ENCODE assay signal across 11 cellular contexts in genomic region chr2:62672601-62673000, GRCh38. TPM values are rescaled to one million over a fixed set of nuclear protein-coding genes. Genes with fewer than 3 reads are reported as not detected.
DNase-seq lines count a peak whose midpoint lies in the region; ATAC-seq and TF ChIP-seq lines count a peak whose summit lies in the region.
"Had no signal": no experiment of that assay in that cellular context is flagged by ENCODE, and none has a peak within 500 bp of the region (broad histone marks: within the 10 kb centered on the region; RNA-seq: fewer than 3 reads in every experiment).

No MANE protein-coding gene starts in this region.

- no peak overlapping the region for H3K27ac ChIP-seq in colonic mucosa

- TF ChIP-seq CTCF in colonic mucosa (IDR thresholded peaks at IDR 0.05) = no peak

- DNase-seq in GM04503 (ENCODE audit: low read depth) (peak; percentile 65), left cardiac atrium (no peak), renal cortical epithelial cell (ENCODE audit: low read depth) (peak; percentile 89), activated T-cell treated with anti-CD3 and anti-CD28 coated beads for 4 hours (no peak), colonic mucosa (no peak)
- DNase-seq in stimulated activated naive CD8-positive, alpha-beta T cell treated with anti-CD3 and anti-CD28 coated beads, Interleukin-15, Interleukin-2, amounts not matched to agents 100 U/mL and 50 U/mL, for 24 hours = no peak
- DNase-seq: activated CD8-positive, alpha-beta T cell treated with anti-CD3 and anti-CD28 coated beads for 36 hours; PC-3 had no signal

- H3K4me1 ChIP-seq in colonic mucosa = no peaks in the 10 kb centered on the region

- H3K9ac ChIP-seq in colonic mucosa (ENCODE audit: low read depth in 2 of 2, low read length in 2 of 2) = no peak overlapping the region

- ATAC-seq in SK-N-SH treated with all-trans-retinoic acid at 6 μM for 48 hours (peak; percentile 99), left cardiac atrium (peak; percentile 78 to 92), GM19452 (IDR thresholded peaks at IDR 0.05; ENCODE audit: unreplicated experiment) (no peak)
- ATAC-seq in stimulated activated naive CD8-positive, alpha-beta T cell treated with anti-CD3 and anti-CD28 coated beads, Interleukin-15, Interleukin-2, amounts not matched to agents 100 U/mL and 50 U/mL, for 24 hours = no peak
- ATAC-seq: activated CD8-positive, alpha-beta T cell treated with anti-CD3 and anti-CD28 coated beads for 36 hours; left lobe of liver; PC-3 had no signal

- no peaks in the 10 kb centered on the region for H3K27me3 ChIP-seq in colonic mucosa

- H3K4me3 ChIP-seq in colonic mucosa = no peak overlapping the region

- no peaks in the 10 kb centered on the region for H3K36me3 ChIP-seq in colonic mucosa

- H3K9me3 ChIP-seq in colonic mucosa = no peaks in the 10 kb centered on the region

- intact Hi-C loops in left cardiac atrium (cut with DNase I) = no loop called here
- intact Hi-C loops in colonic mucosa (cut with DNase I) = no loop called here

TF ChIP-seq in SK-N-SH treated with all-trans-retinoic acid at 6 μM for 48 hours, 23 proteins besides CTCF, POLR2A, EP300 and RAD21:
- TF ChIP-seq ARNTL (CRISPR knock-in tag; IDR thresholded peaks at IDR 0.05; ENCODE audit: borderline replicate concordance, low read depth) (no peak), ZNF8 (CRISPR knock-in tag; IDR thresholded peaks at IDR 0.05) (no peak), ESRRG (CRISPR knock-in tag; IDR thresholded peaks at IDR 0.05) (no peak), TOX (CRISPR knock-in tag; IDR thresholded peaks at IDR 0.05; ENCODE audit: borderline replicate concordance) (no peak), ISL1 (CRISPR knock-in tag; IDR thresholded peaks at IDR 0.05) (peak; percentile 49), CSDC2 (CRISPR knock-in tag; IDR thresholded peaks at IDR 0.05) (0 out of 2 replicates have a peak, but pooled peaks have one; percentile 29), PATZ1 (CRISPR knock-in tag; IDR thresholded peaks at IDR 0.05; ENCODE audit: borderline replicate concordance) (no peak), ZFP30 (CRISPR knock-in tag; IDR thresholded peaks at IDR 0.05) (no peak), ZNF565 (CRISPR knock-in tag; conservative IDR thresholded peaks at IDR 0.05; ENCODE audit: low read depth) (no peak), ZC3H10 (CRISPR knock-in tag; IDR thresholded peaks at IDR 0.05) (no peak)

RNA-seq across cellular contexts. Expression of gene EHBP1, which starts 32.9 kb away (rescaled TPM):
- total RNA-seq in left cardiac atrium = 10 to 100 TPM; 34.0 to 41.9 TPM
- 29.0 and 97.9 TPM in 2 replicates for total RNA-seq in renal cortical epithelial cell
- total RNA-seq in colonic mucosa = 10 to 100 TPM; 23.6 to 32.7 TPM

Comparison
In these comparisons a context has a peak if more than half of its experiments do, and no peak if none do; other contexts are left out.
1. DNase-seq: peak in GM04503 (single experiment) and renal cortical epithelial cell (single experiment); none in left cardiac atrium (single experiment), activated T-cell treated with anti-CD3 and anti-CD28 coated beads for 4 hours (single experiment), colonic mucosa (single experiment) and stimulated activated naive CD8-positive, alpha-beta T cell treated with anti-CD3 and anti-CD28 coated beads, Interleukin-15, Interleukin-2, amounts not matched to agents 100 U/mL and 50 U/mL, for 24 hours (single experiment).
2. ATAC-seq: peak in SK-N-SH treated with all-trans-retinoic acid at 6 μM for 48 hours (single experiment) and left cardiac atrium (2 of 2); none in GM19452 (single experiment) and stimulated activated naive CD8-positive, alpha-beta T cell treated with anti-CD3 and anti-CD28 coated beads, Interleukin-15, Interleukin-2, amounts not matched to agents 100 U/mL and 50 U/mL, for 24 hours (single experiment).